In genomic region chr17:41189837-41190318, GRCh38 we compare ENCODE assay signal across 15 cellular contexts. TPM values are rescaled to one million over a fixed set of nuclear protein-coding genes. Genes with fewer than 3 reads are reported as not detected.
"Had no signal": no experiment of that assay in that cellular context is flagged by ENCODE, and none has a peak within 500 bp of the region (broad histone marks: within the 10 kb centered on the region; RNA-seq: fewer than 3 reads in every experiment).

TSS of gene KRTAP9-1 (plus strand) at chr17:41189887. CDS start at chr17:41189887, 0 bp downstream.

RNA-seq across cellular contexts. Expression of gene KRTAP9-1, which starts in this region (rescaled TPM):
- total RNA-seq: activated CD4-positive, alpha-beta memory T cell treated with anti-CD3 and anti-CD28 coated beads for 36 hours; activated CD4-positive, alpha-beta T cell treated with anti-CD3 and anti-CD28 coated beads for 36 hours; activated CD8-positive, alpha-beta memory T cell treated with anti-CD3 and anti-CD28 coated beads for 36 hours; activated CD8-positive, alpha-beta T cell treated with anti-CD3 and anti-CD28 coated beads for 36 hours; activated naive CD4-positive, alpha-beta T cell treated with anti-CD3 and anti-CD28 coated beads for 36 hours; activated naive CD8-positive, alpha-beta T cell treated with anti-CD3 and anti-CD28 coated beads, Interleukin-2, amount 10 ng/mL, durations not matched to agents 7 days and 5 days; activated T-cell treated with anti-CD3 and anti-CD28 coated beads, Interleukin-2, amount 50 U/mL, for 4 hours; activated T-cell treated with anti-CD3 and anti-CD28 coated beads, Interleukin-2, amount 50 U/mL, for 72 hours; activated T-helper 1 cell treated with anti-CD3 and anti-CD28 coated beads, Interleukin-12 subunit alpha, Interleukin-12 subunit beta, Interleukin-2, Interleukin-4 antibody, amounts not matched to agents 30 ng/mL and 10 ng/mL and 1 ng/mL, durations not matched to agents 14 hours and 24 hours and 36 hours; activated T-helper 17 cell treated with anti-CD3 and anti-CD28 coated beads, Interleukin-2, amount 50 U/mL, for 72 hours; ascending aorta; bronchial epithelial cell; cardiac muscle cell; chondrocyte had no signal
- polyA plus RNA-seq: adipose tissue, cardiac muscle cell had no signal
